ENCODE assay signal across 1 cellular context in genomic region chr21:39348355-39349210, GRCh38.
TF ChIP-seq lines count a peak whose summit lies in the region.

A gene with protein sequence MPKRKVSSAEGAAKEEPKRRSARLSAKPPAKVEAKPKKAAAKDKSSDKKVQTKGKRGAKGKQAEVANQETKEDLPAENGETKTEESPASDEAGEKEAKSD (minus strand): TSS chr21:39349088. CDS start chr21:39348917, 171 bp downstream.

TF ChIP-seq in HepG2, 621 proteins besides CTCF, POLR2A, EP300 and RAD21 (continued from another document and continues in another):
- TF ChIP-seq, protein P1, sequence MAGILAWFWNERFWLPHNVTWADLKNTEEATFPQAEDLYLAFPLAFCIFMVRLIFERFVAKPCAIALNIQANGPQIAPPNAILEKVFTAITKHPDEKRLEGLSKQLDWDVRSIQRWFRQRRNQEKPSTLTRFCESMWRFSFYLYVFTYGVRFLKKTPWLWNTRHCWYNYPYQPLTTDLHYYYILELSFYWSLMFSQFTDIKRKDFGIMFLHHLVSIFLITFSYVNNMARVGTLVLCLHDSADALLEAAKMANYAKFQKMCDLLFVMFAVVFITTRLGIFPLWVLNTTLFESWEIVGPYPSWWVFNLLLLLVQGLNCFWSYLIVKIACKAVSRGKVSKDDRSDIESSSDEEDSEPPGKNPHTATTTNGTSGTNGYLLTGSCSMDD (CRISPR knock-in tag; IDR thresholded peaks at IDR 0.05) = no peak
- TF ChIP-seq HES4 (CRISPR knock-in tag; IDR thresholded peaks at IDR 0.05; ENCODE audit: borderline replicate concordance) (no peak; the same call in 1 of the 2 replicates), PLRG1 (conservative IDR thresholded peaks at IDR 0.05) (no peak), MXD3 (CRISPR knock-in tag; IDR thresholded peaks at IDR 0.05) (no peak), TBX2 (CRISPR knock-in tag; IDR thresholded peaks at IDR 0.05; ENCODE audit: borderline replicate concordance) (no peak), MYC (CRISPR knock-in tag; IDR thresholded peaks at IDR 0.05; ENCODE audit: borderline replicate concordance) (peak; percentile 53), ZNF296 (CRISPR knock-in tag; conservative IDR thresholded peaks at IDR 0.05) (0 out of 2 replicates have a peak, but pooled peaks have one; percentile 32), ZMYM3 (CRISPR knock-in tag; IDR thresholded peaks at IDR 0.05) (no peak), GATAD1 (CRISPR knock-in tag; IDR thresholded peaks at IDR 0.05) (no peak), SP5 (CRISPR knock-in tag; IDR thresholded peaks at IDR 0.05; ENCODE audit: borderline replicate concordance, low read depth) (no peak), SP2 (CRISPR knock-in tag; IDR thresholded peaks at IDR 0.05) (peak; percentile 84), ZNF124 (CRISPR knock-in tag; IDR thresholded peaks at IDR 0.05) (no peak), TBP (CRISPR knock-in tag; IDR thresholded peaks at IDR 0.05) (no peak), SKI (IDR thresholded peaks at IDR 0.05; ENCODE audit: partially characterized antibody) (peak; percentile 20), ZNF564 (CRISPR knock-in tag; IDR thresholded peaks at IDR 0.05) (no peak), RBFOX2 (IDR thresholded peaks at IDR 0.05; ENCODE audit: low read depth, low read length) (peak; percentile 80), JUND (CRISPR knock-in tag; IDR thresholded peaks at IDR 0.05) (no peak), ZNF451 (CRISPR knock-in tag; IDR thresholded peaks at IDR 0.05) (0 out of 2 replicates have a peak, but pooled peaks have one; percentile 44), KDM3A (CRISPR knock-in tag; IDR thresholded peaks at IDR 0.05; ENCODE audit: low read depth) (no peak), AHDC1 (CRISPR knock-in tag; IDR thresholded peaks at IDR 0.05; ENCODE audit: borderline replicate concordance) (no peak), STAG1 (CRISPR knock-in tag; IDR thresholded peaks at IDR 0.05) (no peak), SAP130 (CRISPR knock-in tag; IDR thresholded peaks at IDR 0.05; ENCODE audit: low read depth) (peak; percentile 62; the same call in 1 of the 2 replicates), SNAPC2 (CRISPR knock-in tag; IDR thresholded peaks at IDR 0.05) (0 out of 2 replicates have a peak, but pooled peaks have one; percentile 26), PRDM10 (CRISPR knock-in tag; IDR thresholded peaks at IDR 0.05; ENCODE audit: low read depth) (no peak), CREB1 (IDR thresholded peaks at IDR 0.05) (peak; percentile 98), CREB1 (CRISPR knock-in tag; IDR thresholded peaks at IDR 0.05) (no peak), TAF1 (CRISPR knock-in tag; IDR thresholded peaks at IDR 0.05) (no peak)
- TF ChIP-seq, protein P2, sequence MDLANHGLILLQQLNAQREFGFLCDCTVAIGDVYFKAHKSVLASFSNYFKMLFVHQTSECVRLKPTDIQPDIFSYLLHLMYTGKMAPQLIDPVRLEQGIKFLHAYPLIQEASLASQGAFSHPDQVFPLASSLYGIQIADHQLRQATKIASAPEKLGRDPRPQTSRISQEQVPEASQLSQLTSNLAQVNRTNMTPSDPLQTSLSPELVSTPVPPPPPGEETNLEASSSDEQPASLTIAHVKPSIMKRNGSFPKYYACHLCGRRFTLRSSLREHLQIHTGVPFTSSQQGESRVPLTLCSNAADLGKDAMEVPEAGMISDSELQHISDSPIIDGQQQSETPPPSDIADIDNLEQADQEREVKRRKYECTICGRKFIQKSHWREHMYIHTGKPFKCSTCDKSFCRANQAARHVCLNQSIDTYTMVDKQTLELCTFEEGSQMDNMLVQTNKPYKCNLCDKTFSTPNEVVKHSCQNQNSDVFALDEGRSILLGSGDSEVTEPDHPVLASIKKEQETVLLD (CRISPR knock-in tag; IDR thresholded peaks at IDR 0.05; ENCODE audit: low read depth) = peak; percentile 94
- TF ChIP-seq, protein P3, sequence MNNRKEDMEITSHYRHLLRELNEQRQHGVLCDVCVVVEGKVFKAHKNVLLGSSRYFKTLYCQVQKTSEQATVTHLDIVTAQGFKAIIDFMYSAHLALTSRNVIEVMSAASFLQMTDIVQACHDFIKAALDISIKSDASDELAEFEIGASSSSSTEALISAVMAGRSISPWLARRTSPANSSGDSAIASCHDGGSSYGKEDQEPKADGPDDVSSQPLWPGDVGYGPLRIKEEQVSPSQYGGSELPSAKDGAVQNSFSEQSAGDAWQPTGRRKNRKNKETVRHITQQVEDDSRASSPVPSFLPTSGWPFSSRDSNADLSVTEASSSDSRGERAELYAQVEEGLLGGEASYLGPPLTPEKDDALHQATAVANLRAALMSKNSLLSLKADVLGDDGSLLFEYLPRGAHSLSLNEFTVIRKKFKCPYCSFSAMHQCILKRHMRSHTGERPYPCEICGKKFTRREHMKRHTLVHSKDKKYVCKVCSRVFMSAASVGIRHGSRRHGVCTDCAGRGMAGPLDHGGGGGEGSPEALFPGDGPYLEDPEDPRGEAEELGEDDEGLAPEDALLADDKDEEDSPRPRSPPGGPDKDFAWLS (CRISPR knock-in tag; IDR thresholded peaks at IDR 0.05; ENCODE audit: borderline replicate concordance) = no peak
- TF ChIP-seq, protein P4, sequence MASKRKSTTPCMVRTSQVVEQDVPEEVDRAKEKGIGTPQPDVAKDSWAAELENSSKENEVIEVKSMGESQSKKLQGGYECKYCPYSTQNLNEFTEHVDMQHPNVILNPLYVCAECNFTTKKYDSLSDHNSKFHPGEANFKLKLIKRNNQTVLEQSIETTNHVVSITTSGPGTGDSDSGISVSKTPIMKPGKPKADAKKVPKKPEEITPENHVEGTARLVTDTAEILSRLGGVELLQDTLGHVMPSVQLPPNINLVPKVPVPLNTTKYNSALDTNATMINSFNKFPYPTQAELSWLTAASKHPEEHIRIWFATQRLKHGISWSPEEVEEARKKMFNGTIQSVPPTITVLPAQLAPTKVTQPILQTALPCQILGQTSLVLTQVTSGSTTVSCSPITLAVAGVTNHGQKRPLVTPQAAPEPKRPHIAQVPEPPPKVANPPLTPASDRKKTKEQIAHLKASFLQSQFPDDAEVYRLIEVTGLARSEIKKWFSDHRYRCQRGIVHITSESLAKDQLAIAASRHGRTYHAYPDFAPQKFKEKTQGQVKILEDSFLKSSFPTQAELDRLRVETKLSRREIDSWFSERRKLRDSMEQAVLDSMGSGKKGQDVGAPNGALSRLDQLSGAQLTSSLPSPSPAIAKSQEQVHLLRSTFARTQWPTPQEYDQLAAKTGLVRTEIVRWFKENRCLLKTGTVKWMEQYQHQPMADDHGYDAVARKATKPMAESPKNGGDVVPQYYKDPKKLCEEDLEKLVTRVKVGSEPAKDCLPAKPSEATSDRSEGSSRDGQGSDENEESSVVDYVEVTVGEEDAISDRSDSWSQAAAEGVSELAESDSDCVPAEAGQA (IDR thresholded peaks at IDR 0.05; ENCODE audit: low read depth) = no peak
- TF ChIP-seq, protein P4 (CRISPR knock-in tag; IDR thresholded peaks at IDR 0.05; ENCODE audit: borderline replicate concordance) = 0 out of 2 replicates have a peak, but pooled peaks have one; percentile 39
- TF ChIP-seq, protein P5, sequence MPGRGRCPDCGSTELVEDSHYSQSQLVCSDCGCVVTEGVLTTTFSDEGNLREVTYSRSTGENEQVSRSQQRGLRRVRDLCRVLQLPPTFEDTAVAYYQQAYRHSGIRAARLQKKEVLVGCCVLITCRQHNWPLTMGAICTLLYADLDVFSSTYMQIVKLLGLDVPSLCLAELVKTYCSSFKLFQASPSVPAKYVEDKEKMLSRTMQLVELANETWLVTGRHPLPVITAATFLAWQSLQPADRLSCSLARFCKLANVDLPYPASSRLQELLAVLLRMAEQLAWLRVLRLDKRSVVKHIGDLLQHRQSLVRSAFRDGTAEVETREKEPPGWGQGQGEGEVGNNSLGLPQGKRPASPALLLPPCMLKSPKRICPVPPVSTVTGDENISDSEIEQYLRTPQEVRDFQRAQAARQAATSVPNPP (CRISPR knock-in tag; IDR thresholded peaks at IDR 0.05) = no peak
